In the genomic region with DNA sequence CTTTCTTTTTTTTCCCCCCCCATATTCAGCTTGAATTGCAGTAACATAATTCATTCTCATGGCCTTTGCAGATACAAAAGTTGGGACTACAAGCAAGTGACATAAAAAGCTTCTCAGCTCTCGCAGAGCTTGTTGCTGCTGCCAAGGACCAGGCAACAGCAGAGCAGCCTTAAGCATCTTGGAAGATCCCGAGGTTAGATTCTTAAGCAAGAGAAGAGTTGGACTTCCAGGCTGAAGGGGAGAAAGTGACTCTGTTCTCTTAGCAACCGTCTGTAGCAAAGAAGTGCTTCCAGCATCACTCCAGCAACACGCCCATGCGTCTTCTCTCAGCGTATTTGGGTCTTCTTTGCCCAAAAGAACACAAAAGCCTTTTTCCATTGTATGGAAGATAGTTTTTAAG, we compare ENCODE assay signal across 29 cellular contexts. TPM values are rescaled to one million over a fixed set of nuclear protein-coding genes. Genes with fewer than 3 reads are reported as not detected.
A peak's percentile ranks its signal among the peaks of the same experiment; 100 is the strongest.
DNase-seq lines count a peak whose midpoint lies in the region; ATAC-seq and TF ChIP-seq lines count a peak whose summit lies in the region.
"Had no signal": no experiment of that assay in that cellular context is flagged by ENCODE, and none has a peak within 500 bp of the region (broad histone marks: within the 10 kb centered on the region; RNA-seq: fewer than 3 reads in every experiment).

No MANE protein-coding gene starts in this region.

- H3K27me3 ChIP-seq in foreskin keratinocyte: no peaks in the 10 kb centered on the region
- H3K27me3 ChIP-seq: BE2C had no signal

- H3K27ac ChIP-seq in foreskin keratinocyte: no peak overlapping the region
- H3K27ac ChIP-seq: 22Rv1, RWPE1 had no signal

- no peaks in the 10 kb centered on the region for H3K4me1 ChIP-seq in foreskin keratinocyte
- H3K4me1 ChIP-seq: BE2C had no signal

- peaks cover 26% of the 10 kb centered on the region for H3K36me3 Mint-ChIP-seq in activated naive CD8-positive, alpha-beta T cell treated with anti-CD3 and anti-CD28 coated beads, Interleukin-2, amount 50 U/mL, for 24 hours (ENCODE audit: low read depth)
- peaks cover 7% of the 10 kb centered on the region for H3K36me3 Mint-ChIP-seq in activated naive CD8-positive, alpha-beta T cell treated with anti-CD3 and anti-CD28 coated beads for 36 hours

- no peak for DNase-seq in activated naive CD8-positive, alpha-beta T cell treated with anti-CD3 and anti-CD28 coated beads, Interleukin-2, amount 50 U/mL, for 24 hours
- no peak for DNase-seq in activated naive CD8-positive, alpha-beta T cell treated with anti-CD3 and anti-CD28 coated beads for 36 hours
- peak; percentile 44 for DNase-seq in midbrain (lab: John Stamatoyannopoulos, UW)
- peak; percentile 46 for DNase-seq in posterior vena cava (ENCODE audit: low spot score)
- no peak for DNase-seq in activated gamma-delta T cell (lab: John Stamatoyannopoulos, UW)
- no peak for DNase-seq in H4 (ENCODE audit: low spot score)
- DNase-seq in foreskin keratinocyte: no peak
- DNase-seq: BE2C, Calu3, DMS79 treated with DMSO at 0.1 percent for 48 hours, GF-D8, Karpas-422, NCI-H1092, NCI-H1417 treated with DMSO at 0.1 percent for 48 hours, NCI-H187, NCI-H2081 treated with DMSO at 0.1 percent for 48 hours, NCI-H2171, NCI-H226, NCI-H510A, NCI-H69, SHP77 treated with DMSO at 0.1 percent for 48 hours had no signal

- H3K27ac Mint-ChIP-seq in activated naive CD8-positive, alpha-beta T cell treated with anti-CD3 and anti-CD28 coated beads, Interleukin-2, amount 50 U/mL, for 24 hours: peak overlapping the region; percentile 39
- H3K27ac Mint-ChIP-seq in activated naive CD8-positive, alpha-beta T cell treated with anti-CD3 and anti-CD28 coated beads for 36 hours: no peak overlapping the region

- no peaks in the 10 kb centered on the region for H3K4me1 Mint-ChIP-seq in activated naive CD8-positive, alpha-beta T cell treated with anti-CD3 and anti-CD28 coated beads, Interleukin-2, amount 50 U/mL, for 24 hours
- no peaks in the 10 kb centered on the region for H3K4me1 Mint-ChIP-seq in activated naive CD8-positive, alpha-beta T cell treated with anti-CD3 and anti-CD28 coated beads for 36 hours
- H3K4me1 Mint-ChIP-seq: CD14-positive monocyte had no signal

- H3K4me3 Mint-ChIP-seq in activated naive CD8-positive, alpha-beta T cell treated with anti-CD3 and anti-CD28 coated beads, Interleukin-2, amount 50 U/mL, for 24 hours: no peak overlapping the region
- no peak overlapping the region for H3K4me3 Mint-ChIP-seq in activated naive CD8-positive, alpha-beta T cell treated with anti-CD3 and anti-CD28 coated beads for 36 hours
- H3K4me3 Mint-ChIP-seq: CD14-positive monocyte had no signal

- ATAC-seq in activated naive CD8-positive, alpha-beta T cell treated with anti-CD3 and anti-CD28 coated beads, Interleukin-2, amount 50 U/mL, for 24 hours: no peak
- ATAC-seq in HG03108 (IDR thresholded peaks at IDR 0.05; ENCODE audit: unreplicated experiment) (no peak), foreskin keratinocyte (no peak)
- ATAC-seq: HCT116, Panc1 had no signal

- no peaks in the 10 kb centered on the region for H3K27me3 Mint-ChIP-seq in activated naive CD8-positive, alpha-beta T cell treated with anti-CD3 and anti-CD28 coated beads, Interleukin-2, amount 50 U/mL, for 24 hours
- H3K27me3 Mint-ChIP-seq in activated naive CD8-positive, alpha-beta T cell treated with anti-CD3 and anti-CD28 coated beads for 36 hours: no peaks in the 10 kb centered on the region

- H3K9me3 Mint-ChIP-seq in activated naive CD8-positive, alpha-beta T cell treated with anti-CD3 and anti-CD28 coated beads, Interleukin-2, amount 50 U/mL, for 24 hours: no peaks in the 10 kb centered on the region
- no peaks in the 10 kb centered on the region for H3K9me3 Mint-ChIP-seq in activated naive CD8-positive, alpha-beta T cell treated with anti-CD3 and anti-CD28 coated beads for 36 hours
- H3K9me3 Mint-ChIP-seq: CD14-positive monocyte had no signal

- intact Hi-C loops in posterior vena cava (cut with DNase I): no loop called here

- no peak for TF ChIP-seq CTCF in foreskin keratinocyte (conservative IDR thresholded peaks at IDR 0.05)

RNA-seq across cellular contexts. Expression of gene AGT, which starts 20.7 kb away (rescaled TPM):
- not detected for total RNA-seq in activated naive CD8-positive, alpha-beta T cell treated with anti-CD3 and anti-CD28 coated beads for 36 hours
- 10 to 100 TPM; 22.5 to 57.0 TPM for total RNA-seq in posterior vena cava
- total RNA-seq in H4 (2014; rRNA removed; shearing (Covaris generic)): 66.1 and 72.7 TPM in 2 replicates
- total RNA-seq in foreskin keratinocyte: not detected in 2 replicates
- polyA plus RNA-seq in foreskin keratinocyte: not detected in 2 replicates
- total RNA-seq: H1, OCI-LY7 had no signal
- polyA plus RNA-seq: CD14-positive monocyte had no signal

RNA-seq across cellular contexts. Expression of gene COG2, which starts 50.9 kb away (rescaled TPM):
- total RNA-seq in activated naive CD8-positive, alpha-beta T cell treated with anti-CD3 and anti-CD28 coated beads for 36 hours: 10 to 100 TPM; 41.0 to 41.7 TPM
- total RNA-seq in posterior vena cava (10 to 100 TPM; 18.1 to 18.5 TPM), foreskin keratinocyte (23.6 and 24.3 TPM in 2 replicates)
- total RNA-seq in H4 (2014; rRNA removed; shearing (Covaris generic)): 31.1 and 32.6 TPM in 2 replicates
- polyA plus RNA-seq in foreskin keratinocyte: 12.9 and 13.3 TPM in 2 replicates

RNA-seq across cellular contexts. Expression of gene CAPN9, which starts 54.0 kb away (rescaled TPM):
- not detected for total RNA-seq in activated naive CD8-positive, alpha-beta T cell treated with anti-CD3 and anti-CD28 coated beads for 36 hours
- total RNA-seq in posterior vena cava (not detected), foreskin keratinocyte (not detected in 2 replicates)
- total RNA-seq in H4 (2014; rRNA removed; shearing (Covaris generic)): 0.50 TPM in 1 of 2 replicates, not detected in the other
- not detected in 2 replicates for polyA plus RNA-seq in foreskin keratinocyte
- total RNA-seq: Calu3, OCI-LY7 had no signal
- polyA plus RNA-seq: CD14-positive monocyte had no signal

Comparison
In these comparisons a context has a peak if more than half of its experiments do, and no peak if none do; other contexts are left out.
1. DNase-seq: peak in midbrain (single experiment) and posterior vena cava (single experiment); none in activated naive CD8-positive, alpha-beta T cell treated with anti-CD3 and anti-CD28 coated beads, Interleukin-2, amount 50 U/mL, for 24 hours (single experiment), activated naive CD8-positive, alpha-beta T cell treated with anti-CD3 and anti-CD28 coated beads for 36 hours (single experiment), activated gamma-delta T cell (single experiment), H4 (single experiment) and foreskin keratinocyte (0 of 2).
2. RNA of gene AGT, which starts 20.7 kb away (total RNA-seq): 66.1 to 72.7 TPM in H4 and 22.5 to 57.0 TPM in posterior vena cava; not detected in activated naive CD8-positive, alpha-beta T cell treated with anti-CD3 and anti-CD28 coated beads for 36 hours and not detected in foreskin keratinocyte; every median in the first group is over 10 times any median in the second.